ENCODE assay signal across 25 cellular contexts in the genomic region with DNA sequence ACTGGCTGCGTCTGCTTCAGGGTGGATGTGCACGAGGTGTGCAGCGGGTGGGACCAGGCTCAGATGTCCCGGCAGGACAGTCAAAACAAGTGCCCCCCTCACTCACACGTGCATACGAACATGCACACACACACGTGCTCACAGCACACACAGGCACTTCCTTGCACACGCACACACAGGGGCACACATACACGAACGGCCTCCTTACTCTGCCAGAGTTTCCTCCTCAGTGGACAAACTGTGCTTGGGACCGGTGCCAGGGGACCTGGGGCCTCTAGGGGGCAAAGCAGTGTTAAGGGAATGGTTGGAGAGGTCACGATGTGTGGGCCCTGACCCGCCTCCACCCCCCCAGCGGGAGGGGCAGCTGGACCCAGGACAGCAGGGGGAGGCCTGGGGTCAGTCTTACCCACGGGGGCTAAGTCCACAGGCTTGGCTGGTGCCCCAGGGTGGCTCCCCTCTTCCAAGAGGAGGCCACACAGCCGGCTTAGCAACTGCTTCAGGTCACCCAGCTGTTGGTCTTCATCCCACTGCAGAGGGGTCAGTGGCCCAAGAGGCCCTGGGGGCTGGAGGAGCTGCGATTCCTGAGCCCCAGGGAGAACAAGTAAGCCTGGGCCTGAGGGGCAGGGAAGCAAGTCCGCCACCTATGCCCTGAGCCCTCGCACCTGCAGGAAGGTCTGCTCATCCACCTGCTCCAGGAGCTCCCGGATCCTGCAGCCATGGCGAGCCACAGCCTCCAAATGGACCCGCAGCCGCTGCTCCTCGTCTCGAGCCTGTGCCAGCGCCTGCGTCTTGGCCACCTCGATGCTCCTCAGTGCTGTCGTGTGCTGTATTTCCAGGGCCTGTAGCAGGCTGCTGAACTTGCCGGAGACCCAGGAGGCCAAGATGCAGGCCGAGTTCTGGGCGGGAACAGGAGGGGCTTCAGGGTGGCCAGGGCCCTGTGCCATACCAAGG. TPM values are rescaled to one million over a fixed set of nuclear protein-coding genes. Genes with fewer than 3 reads are reported as not detected.
DNase-seq lines count a peak whose midpoint lies in the region; TF ChIP-seq lines count a peak whose summit lies in the region.
"Had no signal": no experiment of that assay in that cellular context is flagged by ENCODE, and none has a peak within 500 bp of the region (broad histone marks: within the 10 kb centered on the region; RNA-seq: fewer than 3 reads in every experiment).

No MANE protein-coding gene starts in this region.

- TF ChIP-seq POLR2A in spleen (IDR thresholded peaks at IDR 0.05) (no peak), breast epithelium (IDR thresholded peaks at IDR 0.05) (no peak)

- peak; percentile 56 for DNase-seq in NCI-H82 (lab: John Stamatoyannopoulos, UW)
- no peak for DNase-seq in NCI-H82 treated with DMSO at 0.1 percent for 48 hours (lab: John Stamatoyannopoulos, UW; ENCODE audit: unreplicated experiment)
- peak; percentile 71 for DNase-seq in spleen
- no peak for DNase-seq in activated naive CD8-positive, alpha-beta T cell treated with anti-CD3 and anti-CD28 coated beads for 36 hours
- DNase-seq in breast epithelium (ENCODE audit: low spot score in 2 of 2) = no peak
- DNase-seq: activated B cell treated with CpG ODN at 0.5 μM for 24 hours; activated CD4-positive, alpha-beta T cell treated with anti-CD3 and anti-CD28 coated beads, Interleukin-2, amount 50 U/mL, for 48 hours; activated CD8-positive, alpha-beta memory T cell treated with anti-CD3 and anti-CD28 coated beads, Interleukin-2, amount 50 U/mL, for 48 hours; activated effector memory CD4-positive, alpha-beta T cell treated with Interleukin-2 at 50 U/mL for 16 hours; brain microvascular endothelial cell; CD8-positive, alpha-beta memory T cell; DMS53; GF-D8; Karpas-422; mammary epithelial cell; MV-4-11; NCI-H1694 treated with DMSO at 0.1 percent for 48 hours; NCI-H526 treated with DMSO at 0.1 percent for 48 hours; occipital lobe; stimulated activated naive CD8-positive, alpha-beta T cell treated with anti-CD3 and anti-CD28 coated beads, Interleukin-15, amount 100 ng/mL, for 72 hours; transverse colon had no signal

- H3K4me1 Mint-ChIP-seq in activated naive CD8-positive, alpha-beta T cell treated with anti-CD3 and anti-CD28 coated beads for 36 hours = peaks cover 20% of the 10 kb centered on the region

- H3K27ac Mint-ChIP-seq in activated naive CD8-positive, alpha-beta T cell treated with anti-CD3 and anti-CD28 coated beads for 36 hours = no peak overlapping the region
- H3K27ac Mint-ChIP-seq: activated B cell treated with CpG ODN at 0.5 μM for 24 hours; CD8-positive, alpha-beta memory T cell; stimulated activated naive CD8-positive, alpha-beta T cell treated with anti-CD3 and anti-CD28 coated beads, Interleukin-15, amount 100 ng/mL, for 72 hours had no signal

- H3K36me3 Mint-ChIP-seq in activated naive CD8-positive, alpha-beta T cell treated with anti-CD3 and anti-CD28 coated beads for 36 hours = peaks cover 15% of the 10 kb centered on the region

- H3K27me3 ChIP-seq in layer of hippocampus (ENCODE audit: control insufficient read depth, insufficient read depth, low read length) = no peaks in the 10 kb centered on the region
- no peaks in the 10 kb centered on the region for H3K27me3 ChIP-seq in spleen (replicated peaks in 1 of 7)
- H3K27me3 ChIP-seq in breast epithelium = no peaks in the 10 kb centered on the region
- H3K27me3 ChIP-seq: adrenal gland, brain microvascular endothelial cell, right atrium auricular region, transverse colon had no signal

- H3K27me3 Mint-ChIP-seq in activated naive CD8-positive, alpha-beta T cell treated with anti-CD3 and anti-CD28 coated beads for 36 hours = no peaks in the 10 kb centered on the region
- H3K27me3 Mint-ChIP-seq: activated B cell treated with CpG ODN at 0.5 μM for 24 hours; CD8-positive, alpha-beta memory T cell; stimulated activated naive CD8-positive, alpha-beta T cell treated with anti-CD3 and anti-CD28 coated beads, Interleukin-15, amount 100 ng/mL, for 72 hours had no signal

- no peaks in the 10 kb centered on the region for H3K9me3 ChIP-seq in spleen
- no peaks in the 10 kb centered on the region for H3K9me3 ChIP-seq in breast epithelium
- H3K9me3 ChIP-seq: adrenal gland, right atrium auricular region, transverse colon had no signal

- WGBS in spleen, 5 donors = 86 to 90% (median 89%) methylated on average over 18 to 32 of the region's 32 CpGs

- peak overlapping the region; percentile 57 for H3K27ac ChIP-seq in layer of hippocampus (ENCODE audit: low read depth, low read length)
- H3K27ac ChIP-seq in spleen = no peak overlapping the region
- no peak overlapping the region for H3K27ac ChIP-seq in breast epithelium
- H3K27ac ChIP-seq: 22Rv1, adrenal gland, brain microvascular endothelial cell, right atrium auricular region, transverse colon had no signal

- H3K4me1 ChIP-seq in spleen (peaks cover 14 to 45% (median 27%) of the 10 kb centered on the region in 6 donors), breast epithelium (peaks cover 0 to 16% of the 10 kb centered on the region in 2 donors)

- no peaks in the 10 kb centered on the region for H3K9me3 Mint-ChIP-seq in activated naive CD8-positive, alpha-beta T cell treated with anti-CD3 and anti-CD28 coated beads for 36 hours
- H3K9me3 Mint-ChIP-seq: activated B cell treated with CpG ODN at 0.5 μM for 24 hours; CD8-positive, alpha-beta memory T cell; stimulated activated naive CD8-positive, alpha-beta T cell treated with anti-CD3 and anti-CD28 coated beads, Interleukin-15, amount 100 ng/mL, for 72 hours had no signal

- no peak overlapping the region for H3K4me3 ChIP-seq in spleen
- no peak overlapping the region for H3K4me3 ChIP-seq in breast epithelium
- H3K4me3 ChIP-seq: adrenal gland, right atrium auricular region, transverse colon had no signal

- TF ChIP-seq CTCF in spleen (IDR thresholded peaks at IDR 0.05 in 8 of 11, conservative IDR thresholded peaks at IDR 0.05 in 3 of 11) (no peak), breast epithelium (IDR thresholded peaks at IDR 0.05) (no peak)

- H3K36me3 ChIP-seq in spleen (peaks cover 0 to 48% (median 29%) of the 10 kb centered on the region in 6 donors), breast epithelium (no peaks in the 10 kb centered on the region)
- H3K36me3 ChIP-seq: transverse colon had no signal

- H3K4me3 Mint-ChIP-seq in activated naive CD8-positive, alpha-beta T cell treated with anti-CD3 and anti-CD28 coated beads for 36 hours = no peak overlapping the region
- H3K4me3 Mint-ChIP-seq: activated B cell treated with CpG ODN at 0.5 μM for 24 hours; stimulated activated naive CD8-positive, alpha-beta T cell treated with anti-CD3 and anti-CD28 coated beads, Interleukin-15, amount 100 ng/mL, for 72 hours had no signal

- intact Hi-C loops in spleen (cut with DNase I; ENCODE audit: low total_unique reads) (no loop called here), breast epithelium (cut with DNase I; ENCODE audit: low total_unique reads) (no loop called here)

RNA-seq across cellular contexts. Expression of gene TRIM65, which starts 4.9 kb away (rescaled TPM):
- total RNA-seq in spleen = 10 to 100 TPM; 20.0 to 26.5 (median 23.5) TPM
- polyA plus RNA-seq in spleen = 10 to 100 TPM in 2 of 3 donors, 1 to 10 TPM in 1; 9.0 to 28.2 (median 11.6) TPM
- 10 to 100 TPM; 37.2 to 41.7 TPM for total RNA-seq in activated naive CD8-positive, alpha-beta T cell treated with anti-CD3 and anti-CD28 coated beads for 36 hours
- 10 to 100 TPM; 16.7 to 28.8 (median 23.3) TPM for total RNA-seq in breast epithelium

RNA-seq across cellular contexts. Expression of gene MRPL38, which starts 12.8 kb away (rescaled TPM):
- 10 to 100 TPM; 40.1 to 90.6 (median 74.7) TPM for total RNA-seq in spleen
- polyA plus RNA-seq in spleen = 10 to 100 TPM; 59.3 to 90.3 (median 80.8) TPM
- total RNA-seq in activated naive CD8-positive, alpha-beta T cell treated with anti-CD3 and anti-CD28 coated beads for 36 hours = 100 to 1,000 TPM; 148 to 161 TPM
- 10 to 100 TPM; 29.4 to 39.0 (median 36.6) TPM for total RNA-seq in breast epithelium

RNA-seq across cellular contexts. Expression of gene TRIM47, which starts 13.5 kb away (rescaled TPM):
- total RNA-seq in spleen = 10 to 100 TPM; 30.8 to 73.8 (median 38.5) TPM
- 10 to 100 TPM; 28.1 to 42.0 (median 28.4) TPM for polyA plus RNA-seq in spleen
- total RNA-seq in activated naive CD8-positive, alpha-beta T cell treated with anti-CD3 and anti-CD28 coated beads for 36 hours = 10 to 100 TPM; 16.4 to 18.3 TPM
- 10 to 100 TPM; 15.4 to 26.1 (median 23.3) TPM for total RNA-seq in breast epithelium

RNA-seq across cellular contexts. Expression of gene WBP2, which starts 36.7 kb away (rescaled TPM):
- total RNA-seq in spleen (100 to 1,000 TPM in 4 of 7 donors, 10 to 100 TPM in 3; 46.7 to 144 (median 125) TPM), breast epithelium (10 to 100 TPM; 44.9 to 63.2 (median 62.9) TPM)
- 100 to 1,000 TPM in 1 of 3 donors, 10 to 100 TPM in 2; 70.2 to 104 (median 74.1) TPM for polyA plus RNA-seq in spleen
- total RNA-seq in activated naive CD8-positive, alpha-beta T cell treated with anti-CD3 and anti-CD28 coated beads for 36 hours = 10 to 100 TPM; 45.0 to 49.3 TPM

RNA-seq across cellular contexts. Expression of gene UNC13D, which starts 47.7 kb away (rescaled TPM):
- total RNA-seq in spleen (100 to 1,000 TPM in 6 of 7 donors, 10 to 100 TPM in 1; 87.1 to 187 (median 129) TPM), breast epithelium (10 to 100 TPM in 1 of 3 donors, 1 to 10 TPM in 2; 5.6 to 15.5 (median 8.5) TPM)
- polyA plus RNA-seq in spleen = 10 to 100 TPM; 36.4 to 86.1 (median 53.0) TPM
- total RNA-seq in activated naive CD8-positive, alpha-beta T cell treated with anti-CD3 and anti-CD28 coated beads for 36 hours = 100 to 1,000 TPM; 145 to 156 TPM

Comparison
In these comparisons a context has a peak if more than half of its experiments do, and no peak if none do; other contexts are left out.
1. DNase-seq: peak in NCI-H82 (single experiment) and spleen (single experiment); none in NCI-H82 treated with DMSO at 0.1 percent for 48 hours (single experiment), activated naive CD8-positive, alpha-beta T cell treated with anti-CD3 and anti-CD28 coated beads for 36 hours (single experiment) and breast epithelium (0 of 2).